In the genomic region with DNA sequence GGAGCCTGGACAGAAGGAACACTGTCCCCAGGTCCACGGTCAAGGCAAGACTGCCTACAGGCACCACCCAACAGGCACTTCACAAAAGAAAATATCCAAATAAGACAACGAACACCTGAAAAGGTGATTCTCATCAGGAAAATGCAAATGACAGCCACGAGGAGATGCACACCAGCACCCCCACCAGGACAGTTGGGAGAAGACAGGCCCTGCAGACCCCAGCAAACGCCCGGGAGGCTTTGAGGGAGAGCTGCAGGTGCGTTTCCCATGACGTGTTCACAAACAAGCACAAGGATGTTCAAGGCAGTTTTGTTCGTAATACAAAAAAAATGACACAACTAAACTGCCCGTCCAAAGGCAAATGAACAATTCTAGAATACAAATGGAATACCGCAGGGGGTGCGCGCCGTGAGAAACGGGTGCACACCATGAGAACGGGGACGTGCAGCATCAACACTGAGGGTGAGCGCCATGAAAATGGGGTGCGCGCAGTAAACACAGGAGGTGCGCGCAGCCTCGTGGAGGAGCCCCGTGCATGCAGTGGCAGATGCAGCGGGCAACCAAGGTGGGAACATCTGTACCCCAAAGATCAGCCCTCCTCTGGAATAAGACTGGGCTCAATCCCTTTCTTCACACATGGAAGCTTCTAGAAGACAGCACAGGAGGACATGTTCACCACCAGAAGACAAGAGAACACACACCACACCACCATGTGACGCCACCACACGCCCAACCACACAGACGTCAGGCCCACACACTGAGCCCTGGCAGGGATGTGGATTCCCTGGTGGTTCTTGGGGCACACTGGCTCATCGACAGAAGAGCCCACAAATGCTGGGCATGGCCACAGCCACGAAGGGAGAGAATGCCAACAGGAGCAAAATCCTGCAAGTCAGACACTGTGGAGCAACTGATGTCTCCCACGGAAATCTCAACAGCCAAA, we compare ENCODE assay signal across 1 cellular context.
TF ChIP-seq lines count a peak whose summit lies in the region.

No MANE protein-coding gene starts in this region.

TF ChIP-seq in K562, 482 proteins besides CTCF, POLR2A, EP300 and RAD21 (continued from another document):
- TF ChIP-seq, protein P1, sequence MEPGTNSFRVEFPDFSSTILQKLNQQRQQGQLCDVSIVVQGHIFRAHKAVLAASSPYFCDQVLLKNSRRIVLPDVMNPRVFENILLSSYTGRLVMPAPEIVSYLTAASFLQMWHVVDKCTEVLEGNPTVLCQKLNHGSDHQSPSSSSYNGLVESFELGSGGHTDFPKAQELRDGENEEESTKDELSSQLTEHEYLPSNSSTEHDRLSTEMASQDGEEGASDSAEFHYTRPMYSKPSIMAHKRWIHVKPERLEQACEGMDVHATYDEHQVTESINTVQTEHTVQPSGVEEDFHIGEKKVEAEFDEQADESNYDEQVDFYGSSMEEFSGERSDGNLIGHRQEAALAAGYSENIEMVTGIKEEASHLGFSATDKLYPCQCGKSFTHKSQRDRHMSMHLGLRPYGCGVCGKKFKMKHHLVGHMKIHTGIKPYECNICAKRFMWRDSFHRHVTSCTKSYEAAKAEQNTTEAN (CRISPR knock-in tag; IDR thresholded peaks at IDR 0.05): no peak
- TF ChIP-seq, protein P2, sequence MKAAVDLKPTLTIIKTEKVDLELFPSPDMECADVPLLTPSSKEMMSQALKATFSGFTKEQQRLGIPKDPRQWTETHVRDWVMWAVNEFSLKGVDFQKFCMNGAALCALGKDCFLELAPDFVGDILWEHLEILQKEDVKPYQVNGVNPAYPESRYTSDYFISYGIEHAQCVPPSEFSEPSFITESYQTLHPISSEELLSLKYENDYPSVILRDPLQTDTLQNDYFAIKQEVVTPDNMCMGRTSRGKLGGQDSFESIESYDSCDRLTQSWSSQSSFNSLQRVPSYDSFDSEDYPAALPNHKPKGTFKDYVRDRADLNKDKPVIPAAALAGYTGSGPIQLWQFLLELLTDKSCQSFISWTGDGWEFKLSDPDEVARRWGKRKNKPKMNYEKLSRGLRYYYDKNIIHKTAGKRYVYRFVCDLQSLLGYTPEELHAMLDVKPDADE (conservative IDR thresholded peaks at IDR 0.05; ENCODE audit: control insufficient read depth, low read depth, low read length): no peak
- no peak for TF ChIP-seq NFATC3 (IDR thresholded peaks at IDR 0.05)
